ENCODE assay signal across 8 cellular contexts in genomic region chr13:39016789-39017188, GRCh38. TPM values are rescaled to one million over a fixed set of nuclear protein-coding genes. Genes with fewer than 3 reads are reported as not detected.
DNase-seq lines count a peak whose midpoint lies in the region; ATAC-seq, FAIRE-seq and TF ChIP-seq lines count a peak whose summit lies in the region.

No MANE protein-coding gene starts in this region.

- no peak overlapping the region for H3K9ac ChIP-seq in adipocyte (ENCODE audit: low read length)
- H3K9ac ChIP-seq in kidney (ENCODE audit: low read length in 2 of 2) = no peak overlapping the region

- in situ Hi-C loops in GM13977 (cut with MboI; ENCODE audit: low pct_unique_long_range_greater_than_20kb, low sequenced_read_pairs, unreplicated experiment) = no loop called here

- no peaks in the 10 kb centered on the region for H3K27me3 ChIP-seq in adipocyte (replicated peaks; ENCODE audit: control insufficient read depth, insufficient read depth, low read length)

- H3K4me1 ChIP-seq in adipocyte (ENCODE audit: control insufficient read depth, insufficient read depth, low read length) = no peaks in the 10 kb centered on the region
- H3K4me1 ChIP-seq in kidney (ENCODE audit: control insufficient read depth in 1 of 2, insufficient read depth in 1 of 2, low read depth in 1 of 2, low read length in 2 of 2) = no peaks in the 10 kb centered on the region

- no peak overlapping the region for H3K27ac ChIP-seq in kidney (ENCODE audit: low read depth in 2 of 2, low read length in 2 of 2)

- H3K9me3 ChIP-seq in adipocyte (ENCODE audit: control insufficient read depth, low read length) = no peaks in the 10 kb centered on the region
- H3K9me3 ChIP-seq in kidney (ENCODE audit: control insufficient read depth in 1 of 2, low read length in 2 of 2) = no peaks in the 10 kb centered on the region

- intact Hi-C loops in kidney (cut with DNase I) = no loop called here

- peaks cover 80% of the 10 kb centered on the region for H3K36me3 ChIP-seq in adipocyte (ENCODE audit: control insufficient read depth, insufficient read depth, low read length, severe bottlenecking)
- peaks cover 18 to 32% of the 10 kb centered on the region in 2 donors for H3K36me3 ChIP-seq in kidney (ENCODE audit: control insufficient read depth in 1 of 2, insufficient read depth in 2 of 2, low read length in 2 of 2)

- TF ChIP-seq CTCF in GM13977 (IDR thresholded peaks at IDR 0.05; ENCODE audit: extremely low read depth, insufficient read depth, missing control alignments) (peak; percentile 62), kidney (IDR thresholded peaks at IDR 0.05; ENCODE audit: borderline replicate concordance, extremely low read depth, insufficient read depth) (peak; percentile 37)

- DNase-seq in Ammon's horn (ENCODE audit: low spot score) = peak; percentile 72
- peak; percentile 45 for DNase-seq in GM13977 (ENCODE audit: low spot score)
- peak; percentile 59 for DNase-seq in NAMALWA (ENCODE audit: low spot score)
- DNase-seq in adipocyte (ENCODE audit: low read depth) = peak; percentile 49
- no peak for DNase-seq in kidney
- DNase-seq in OCI-M2 (lab: John Stamatoyannopoulos, UW; ENCODE audit: unreplicated experiment) = no peak
- no peak for DNase-seq in amniotic stem cell (lab: John Stamatoyannopoulos, UW)

- H3K4me3 ChIP-seq in adipocyte (ENCODE audit: low read length) = no peak overlapping the region
- no peak overlapping the region for H3K4me3 ChIP-seq in kidney (ENCODE audit: low read length in 2 of 2)

- peak; percentile 33 for FAIRE-seq in kidney (lab: Jason Lieb, UNC)

- peak; percentile 69 for ATAC-seq in HG02610 (IDR thresholded peaks at IDR 0.05; ENCODE audit: unreplicated experiment)

RNA-seq across cellular contexts. Expression of gene PROSER1, which starts 21.1 kb away (rescaled TPM):
- total RNA-seq in kidney = 26.3 TPM
- 9.0 TPM for polyA plus RNA-seq in kidney (ENCODE audit: insufficient read depth, low read depth, low replicate concordance)

RNA-seq across cellular contexts. Expression of gene NHLRC3, which starts 21.5 kb away (rescaled TPM):
- total RNA-seq in kidney = 30.4 TPM
- polyA plus RNA-seq in kidney (ENCODE audit: insufficient read depth, low read depth, low replicate concordance) = 12.6 TPM

RNA-seq across cellular contexts. Expression of gene STOML3, which starts 26.2 kb away (rescaled TPM):
- total RNA-seq in kidney = not detected
- not detected for polyA plus RNA-seq in kidney (ENCODE audit: insufficient read depth, low read depth, low replicate concordance)

Comparison
In these comparisons a context has a peak if more than half of its experiments do, and no peak if none do; other contexts are left out.
1. DNase-seq: peak in Ammon's horn (single experiment), GM13977 (single experiment), NAMALWA (single experiment) and adipocyte (single experiment); none in kidney (single experiment), OCI-M2 (single experiment) and amniotic stem cell (single experiment).